In genomic region chr2:196365132-196365531, GRCh38 we compare ENCODE assay signal across 17 cellular contexts.
DNase-seq lines count a peak whose midpoint lies in the region; ATAC-seq, FAIRE-seq and TF ChIP-seq lines count a peak whose summit lies in the region.
"Had no signal": no experiment of that assay in that cellular context is flagged by ENCODE, and none has a peak within 500 bp of the region (broad histone marks: within the 10 kb centered on the region; RNA-seq: fewer than 3 reads in every experiment).

No MANE protein-coding gene starts in this region.

- no peaks in the 10 kb centered on the region for H4K20me1 ChIP-seq in K562 (replicated peaks; ENCODE audit: control insufficient read depth, insufficient read depth, low read length)

- WGBS in K562 (ENCODE audit: insufficient coverage, low coverage, missing lambda C conversion rate): 67% methylated on average over 2 of the region's 2 CpGs

- no peak for FAIRE-seq in K562 (lab: Jason Lieb, UNC)
- FAIRE-seq: A204.1, D721Med, H54 had no signal

- H3K4me1 ChIP-seq in A673 (ENCODE audit: insufficient read depth, low read length, poor library complexity, severe bottlenecking) (peaks cover 8% of the 10 kb centered on the region), K562 (replicated peaks in 1 of 2; ENCODE audit: control insufficient read depth in 2 of 2, insufficient read depth in 2 of 2, low read length in 2 of 2) (peaks cover 0 to 5% of the 10 kb centered on the region in 2 experiments; a peak in 2 of 5 replicates)

- BruUV-seq in A673 (replicated peaks; lab: Mats Ljungman, UMichigan) (no TSS peak), K562 (replicated peaks; lab: Mats Ljungman, UMichigan) (no TSS peak)

- TF ChIP-seq CTCF in A673 (conservative IDR thresholded peaks at IDR 0.05; ENCODE audit: low read depth, low read length) (no peak), K562 (IDR thresholded peaks at IDR 0.05 in 2 of 3, conservative IDR thresholded peaks at IDR 0.05 in 1 of 3; ENCODE audit: insufficient read depth in 2 of 3, low read depth in 1 of 3, low read length in 3 of 3) (no peak), fibroblast of pulmonary artery (IDR thresholded peaks at IDR 0.05; ENCODE audit: low read length, missing control alignments) (no peak)

- no peak for TF ChIP-seq POLR2A in K562 (conservative IDR thresholded peaks at IDR 0.05)

- no peaks in the 10 kb centered on the region for H3K9me3 ChIP-seq in A673 (ENCODE audit: low read depth, low read length, poor library complexity, severe bottlenecking)
- H3K9me3 ChIP-seq in K562 (replicated peaks; ENCODE audit: control insufficient read depth, insufficient read depth, low read depth, low read length): peaks cover 5% of the 10 kb centered on the region; the same call in 1 of the 2 replicates

- no peak overlapping the region for H3K4me3 ChIP-seq in A673 (ENCODE audit: low read depth, low read length, poor library complexity, severe bottlenecking)
- H3K4me3 ChIP-seq in K562: no peak overlapping the region
- H3K4me3 ChIP-seq in fibroblast of pulmonary artery (replicated peaks; ENCODE audit: low read depth, low read length): no peak overlapping the region
- H3K4me3 ChIP-seq: GM23248 had no signal

- H3K27ac ChIP-seq in A673 (ENCODE audit: low read depth, low read length, poor library complexity, severe bottlenecking): no peak overlapping the region
- H3K27ac ChIP-seq in K562 (ENCODE audit: extremely low read depth, low read depth, low read length): no peak overlapping the region; the same call in 2 of the 3 replicates
- H3K27ac ChIP-seq: GM23248 had no signal

- H3K36me3 ChIP-seq in A673 (ENCODE audit: insufficient read depth, low read length, poor library complexity, severe bottlenecking): no peaks in the 10 kb centered on the region
- no peaks in the 10 kb centered on the region for H3K36me3 ChIP-seq in K562 (ENCODE audit: control insufficient read depth, insufficient read depth, low read length)

- CTCF ChIA-PET in A673 (lab: Charles Lee) (no interaction called here), K562 (lab: Yijun Ruan, JAX; ENCODE audit: low intra/inter-chr PET ratio) (no interaction called here)

- TF ChIP-seq RAD21 in K562 (CRISPR knock-in tag; conservative IDR thresholded peaks at IDR 0.05 in 1 of 2, IDR thresholded peaks at IDR 0.05 in 1 of 2): no peak

- intact Hi-C loops in A673 (cut with micrococcal nuclease; ENCODE audit: unreplicated experiment) (no loop called here), K562 (cut with micrococcal nuclease) (loop anchor here (5.0 kb wide), 1 partner anchor 37 kb away; no protein-coding TSS in a partner anchor)

- DNase-seq in A673 (ENCODE audit: low spot score) (peak; percentile 10), K562 (ENCODE audit: extremely low read depth in 1 of 4, low spot score in 3 of 4) (no peak), fibroblast of pulmonary artery (ENCODE audit: low read depth) (peak; percentile 31), pulmonary artery endothelial cell (ENCODE audit: low read depth, low spot score) (peak; percentile 41), OCI-M2 (lab: John Stamatoyannopoulos, UW; ENCODE audit: unreplicated experiment) (no peak), Kasumi-1 (lab: John Stamatoyannopoulos, UW) (no peak)
- no peak for DNase-seq in activated T-cell treated with anti-CD3 and anti-CD28 coated beads, Interleukin-2, amount 50 U/mL, for 1 hour
- DNase-seq: CD8-positive, alpha-beta T cell; COR-L47; DMS153; DMS79 treated with DMSO at 0.1 percent for 48 hours; GDM1; GM23248 had no signal

- no peak overlapping the region for H3K9ac ChIP-seq in K562 (ENCODE audit: insufficient read depth in 1 of 2, low read depth in 2 of 2, low read length in 2 of 2)
- H3K9ac ChIP-seq: GM23248 had no signal

- H3K4me2 ChIP-seq in K562 (ENCODE audit: insufficient read depth, low read length): no peak overlapping the region

- no peaks in the 10 kb centered on the region for H3K9me1 ChIP-seq in K562 (ENCODE audit: control insufficient read depth, insufficient read depth, low read length)

- in situ Hi-C loops in K562 (cut with MboI): no loop called here

- no peaks in the 10 kb centered on the region for H3K79me2 ChIP-seq in K562 (ENCODE audit: control insufficient read depth, insufficient read depth, low read length)

- peak overlapping the region; percentile 62; the same call in 1 of the 2 replicates for H2AFZ ChIP-seq in K562 (ENCODE audit: low read depth, low read length)
- H2AFZ ChIP-seq: GM23248 had no signal

- ATAC-seq in K562: no peak
- ATAC-seq: CD8-positive, alpha-beta T cell; HCT116 had no signal

- TF ChIP-seq EP300 in K562 (IDR thresholded peaks at IDR 0.05; ENCODE audit: low read length): no peak

- POLR2A ChIA-PET in A673 (lab: Charles Lee; ENCODE audit: low non-redundant PET): no interaction called here
- POLR2A ChIA-PET in K562 (lab: Yijun Ruan, JAX): interaction anchor here (1.2 kb wide), 1 partner anchor 8 kb away, joined by 3 read pairs; no protein-coding TSS in a partner anchor

- H3K27me3 ChIP-seq in A673 (replicated peaks; ENCODE audit: insufficient read depth, low read depth, low read length, poor library complexity): no peaks in the 10 kb centered on the region
- no peaks in the 10 kb centered on the region for H3K27me3 ChIP-seq in K562 (ENCODE audit: control insufficient read depth in 2 of 2, insufficient read depth in 2 of 2, low read length in 2 of 2)

TF ChIP-seq in K562, 482 proteins besides CTCF, POLR2A, EP300 and RAD21:
- no peak for TF ChIP-seq SRSF1 (IDR thresholded peaks at IDR 0.05; ENCODE audit: low read depth, low read length)
- TF ChIP-seq PHB2 (IDR thresholded peaks at IDR 0.05; ENCODE audit: low read depth): no peak
- TF ChIP-seq HNRNPL (IDR thresholded peaks at IDR 0.05; ENCODE audit: low read depth, low read length): no peak
- TF ChIP-seq POLR2G (IDR thresholded peaks at IDR 0.05; ENCODE audit: low read depth, low read length): no peak
- no peak for TF ChIP-seq NFYB (IDR thresholded peaks at IDR 0.05; ENCODE audit: extremely low read depth, insufficient read length)
- no peak for TF ChIP-seq BRD9 (IDR thresholded peaks at IDR 0.05; ENCODE audit: low read depth, partially characterized antibody)
- no peak for TF ChIP-seq ZNF511 (CRISPR knock-in tag; IDR thresholded peaks at IDR 0.05)
- no peak for TF ChIP-seq MAFF (IDR thresholded peaks at IDR 0.05; ENCODE audit: low read length)
- TF ChIP-seq PBX2 (CRISPR knock-in tag; IDR thresholded peaks at IDR 0.05; ENCODE audit: low read depth): no peak
- no peak for TF ChIP-seq PBX2 (tag; conservative IDR thresholded peaks at IDR 0.05; ENCODE audit: low read depth)
- no peak for TF ChIP-seq E2F4 (CRISPR knock-in tag; IDR thresholded peaks at IDR 0.05; ENCODE audit: low read depth)
- no peak for TF ChIP-seq CAMTA2 (CRISPR knock-in tag; conservative IDR thresholded peaks at IDR 0.05)
- no peak for TF ChIP-seq ZNF184 (CRISPR knock-in tag; IDR thresholded peaks at IDR 0.05)
- no peak for TF ChIP-seq ZNF224 (CRISPR knock-in tag; IDR thresholded peaks at IDR 0.05)
- no peak for TF ChIP-seq PHB (CRISPR knock-in tag; IDR thresholded peaks at IDR 0.05)
- no peak for TF ChIP-seq ZNF551 (CRISPR knock-in tag; IDR thresholded peaks at IDR 0.05)
- no peak for TF ChIP-seq ZC3H11A (IDR thresholded peaks at IDR 0.05; ENCODE audit: low read depth, low read length)
- no peak for TF ChIP-seq RBM34 (IDR thresholded peaks at IDR 0.05; ENCODE audit: borderline replicate concordance, insufficient read depth, low read length)
- no peak for TF ChIP-seq PREB (CRISPR knock-in tag; IDR thresholded peaks at IDR 0.05)

Comparison
In these comparisons a context has a peak if more than half of its experiments do, and no peak if none do; other contexts are left out.
1. DNase-seq: peak in A673 (single experiment), fibroblast of pulmonary artery (single experiment) and pulmonary artery endothelial cell (single experiment); none in K562 (0 of 4), OCI-M2 (single experiment), activated T-cell treated with anti-CD3 and anti-CD28 coated beads, Interleukin-2, amount 50 U/mL, for 1 hour (single experiment) and Kasumi-1 (0 of 2).